In genomic region chr13:62092536-62092935, GRCh38 we compare ENCODE assay signal across 21 cellular contexts.
DNase-seq lines count a peak whose midpoint lies in the region; TF ChIP-seq lines count a peak whose summit lies in the region.
"Had no signal": no experiment of that assay in that cellular context is flagged by ENCODE, and none has a peak within 500 bp of the region (broad histone marks: within the 10 kb centered on the region; RNA-seq: fewer than 3 reads in every experiment).

No MANE protein-coding gene starts in this region.

- H3K4me2 ChIP-seq in BLaER1 (0 out of 2 replicates have a peak overlapping the region, but pooled peaks have one; percentile 31), Karpas-422 (ENCODE audit: low read depth, low read length, poor library complexity, severe bottlenecking) (no peak overlapping the region), SU-DHL-6 (ENCODE audit: low read depth, low read length, poor library complexity, severe bottlenecking) (no peak overlapping the region)
- H3K4me2 ChIP-seq: A549 had no signal

- H3K9me2 ChIP-seq in Karpas-422 (replicated peaks; ENCODE audit: insufficient read depth, low read length) (no peaks in the 10 kb centered on the region), SU-DHL-6 (replicated peaks; ENCODE audit: insufficient read depth, low read length) (no peaks in the 10 kb centered on the region)

- H2AFZ ChIP-seq in Karpas-422 (ENCODE audit: low read length) (0 out of 2 replicates have a peak overlapping the region, but pooled peaks have one; percentile 50), SU-DHL-6 (ENCODE audit: low read depth, low read length, severe bottlenecking) (peak overlapping the region; percentile 5)

- H3K27ac ChIP-seq in BLaER1 (no peak overlapping the region), Karpas-422 (ENCODE audit: low read length) (no peak overlapping the region), SU-DHL-6 (ENCODE audit: low read depth, low read length) (no peak overlapping the region), tibial nerve (no peak overlapping the region)
- H3K27ac ChIP-seq: 22Rv1, A549 had no signal

- H4K20me1 ChIP-seq in BLaER1 (no peaks in the 10 kb centered on the region), Karpas-422 (ENCODE audit: insufficient read depth, low read depth, low read length) (no peaks in the 10 kb centered on the region), SU-DHL-6 (ENCODE audit: low read depth, low read length) (no peaks in the 10 kb centered on the region)

- H3K4me1 ChIP-seq in BLaER1: peaks cover 18% of the 10 kb centered on the region
- no peaks in the 10 kb centered on the region for H3K4me1 ChIP-seq in Karpas-422 (ENCODE audit: low read length)
- no peaks in the 10 kb centered on the region for H3K4me1 ChIP-seq in tibial nerve
- H3K4me1 ChIP-seq: A549 had no signal

- H3K27me3 ChIP-seq in BLaER1 (no peaks in the 10 kb centered on the region), Karpas-422 (ENCODE audit: low read length) (no peaks in the 10 kb centered on the region), SU-DHL-6 (ENCODE audit: low read length) (no peaks in the 10 kb centered on the region), tibial nerve (no peaks in the 10 kb centered on the region)

- 73 to 75% methylated on average over 3 of the region's 3 CpGs for WGBS in tibial nerve, 2 donors

- H3K4me3 ChIP-seq in BLaER1 (no peak overlapping the region), Karpas-422 (ENCODE audit: low read length) (no peak overlapping the region), SU-DHL-6 (ENCODE audit: insufficient read depth, low read length, poor library complexity, severe bottlenecking) (no peak overlapping the region), tibial nerve (no peak overlapping the region)
- H3K4me3 ChIP-seq: A549, GM12878 had no signal

- H3K36me3 ChIP-seq in BLaER1 (no peaks in the 10 kb centered on the region), Karpas-422 (ENCODE audit: insufficient read depth, low read length) (no peaks in the 10 kb centered on the region), SU-DHL-6 (ENCODE audit: low read length) (no peaks in the 10 kb centered on the region), tibial nerve (no peaks in the 10 kb centered on the region)

- TF ChIP-seq EP300 in tibial nerve (IDR thresholded peaks at IDR 0.05): no peak

- DNase-seq in Karpas-422 (no peak), foreskin melanocyte (no peak), putamen (ENCODE audit: low spot score) (no peak), tibial nerve (ENCODE audit: low spot score in 2 of 2) (no peak)
- DNase-seq: AML-193; C1 segment of cervical spinal cord; CD4-positive, alpha-beta memory T cell; CD4-positive, CD25-positive, alpha-beta regulatory T cell; CD8-positive, alpha-beta memory T cell; COR-L47; DMS 273 treated with DMSO at 0.1 percent for 48 hours; DMS153; DMS79; DND-41; EL; GDM1 had no signal

- no peaks in the 10 kb centered on the region for H3K79me2 ChIP-seq in Karpas-422 (ENCODE audit: low read length)
- H3K79me2 ChIP-seq in SU-DHL-6 (ENCODE audit: insufficient read depth, low read length): no peaks in the 10 kb centered on the region

- TF ChIP-seq POLR2A in tibial nerve (IDR thresholded peaks at IDR 0.05): no peak

- H3K9me3 ChIP-seq in BLaER1 (peaks cover 7% of the 10 kb centered on the region), Karpas-422 (ENCODE audit: low read length) (no peaks in the 10 kb centered on the region; the same call in 1 of the 2 replicates), SU-DHL-6 (ENCODE audit: insufficient read depth, low read length) (no peaks in the 10 kb centered on the region; the same call in 1 of the 2 replicates), tibial nerve (no peaks in the 10 kb centered on the region)
- H3K9me3 ChIP-seq: A549 had no signal

- H3K9ac ChIP-seq in BLaER1 (no peak overlapping the region), Karpas-422 (ENCODE audit: low read length) (no peak overlapping the region), SU-DHL-6 (ENCODE audit: low read length) (no peak overlapping the region)

- no peaks in the 10 kb centered on the region for H3F3A ChIP-seq in SU-DHL-6 (ENCODE audit: insufficient read depth)

- TF ChIP-seq CTCF in SU-DHL-6 (IDR thresholded peaks at IDR 0.05; ENCODE audit: insufficient read depth, low read length, poor library complexity, severe bottlenecking): no peak
- no peak for TF ChIP-seq CTCF in tibial nerve (IDR thresholded peaks at IDR 0.05)
